Comparison of ENCODE assay signal across 16 cellular contexts in the genomic region with DNA sequence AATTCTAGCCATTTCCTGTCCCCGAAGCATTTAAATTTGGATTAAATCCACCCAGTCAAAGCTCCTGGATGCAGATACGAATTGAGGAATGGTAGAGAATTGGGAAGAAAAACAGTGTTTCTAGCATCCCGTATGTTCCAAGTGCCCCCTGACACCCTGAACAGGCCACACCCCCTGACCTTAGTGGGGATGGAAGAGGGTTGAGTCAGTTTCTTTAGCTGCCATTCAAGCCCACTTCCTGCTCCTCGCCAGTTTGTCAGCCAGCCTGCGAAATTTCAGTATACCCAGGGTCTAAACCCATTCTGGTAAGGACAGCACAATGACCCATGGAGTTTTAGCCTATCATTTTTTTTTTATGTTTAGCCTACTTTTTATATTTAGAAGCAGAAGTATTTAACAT.
DNase-seq lines count a peak whose midpoint lies in the region; ATAC-seq and TF ChIP-seq lines count a peak whose summit lies in the region.
"Had no signal": no experiment of that assay in that cellular context is flagged by ENCODE, and none has a peak within 500 bp of the region (broad histone marks: within the 10 kb centered on the region; RNA-seq: fewer than 3 reads in every experiment).

No MANE protein-coding gene starts in this region.

- no peak overlapping the region for H2BK5ac ChIP-seq in IMR-90 (ENCODE audit: low read depth, low read length, poor library complexity, severe bottlenecking)

- in situ Hi-C loops in IMR-90 (cut with MboI; ENCODE audit: low sequenced_read_pairs) (no loop called here), GM13977 (cut with MboI; ENCODE audit: low pct_unique_long_range_greater_than_20kb, low sequenced_read_pairs, unreplicated experiment) (no loop called here)

- DNase-seq in A172 (ENCODE audit: low spot score) (peak; percentile 19), IMR-90 (no peak), dermis blood vessel endothelial cell (peak; percentile 8), lung (ENCODE audit: low spot score) (peak; percentile 16), GM13977 (ENCODE audit: low spot score) (no peak), hypothalamus (lab: John Stamatoyannopoulos, UW) (no peak), NCI-H187 treated with DMSO at 0.1 percent for 48 hours (lab: John Stamatoyannopoulos, UW) (no peak), DMS 273 treated with DMSO at 0.1 percent for 48 hours (lab: John Stamatoyannopoulos, UW) (no peak)
- DNase-seq: 8988T; CD4-positive, CD25-positive, alpha-beta regulatory T cell; COR-L47; NCI-H1105; NCI-H510A; NCI-H748 treated with DMSO at 0.1 percent for 48 hours had no signal

- H3K4me1 ChIP-seq in IMR-90 (ENCODE audit: control insufficient read depth, insufficient read depth, low read length), result peaks cover 9% of the 10 kb centered on the region
- no peaks in the 10 kb centered on the region for H3K4me1 ChIP-seq in lung (ENCODE audit: control insufficient read depth in 2 of 2, insufficient read depth in 2 of 2, low read length in 2 of 2)
- H3K4me1 ChIP-seq: HAP-1 had no signal

- no peak overlapping the region for H3K4me3 ChIP-seq in IMR-90 (ENCODE audit: insufficient read depth, low read depth, low read length)
- no peak overlapping the region for H3K4me3 ChIP-seq in lung
- H3K4me3 ChIP-seq: GM12878, HAP-1 had no signal

- no peak for TF ChIP-seq CTCF in IMR-90 (conservative IDR thresholded peaks at IDR 0.05; ENCODE audit: low read depth, low read length)
- TF ChIP-seq CTCF in lung (IDR thresholded peaks at IDR 0.05; ENCODE audit: control extremely low read depth, extremely low read depth), result no peak
- no peak for TF ChIP-seq CTCF in GM13977 (IDR thresholded peaks at IDR 0.05; ENCODE audit: extremely low read depth, insufficient read depth, missing control alignments)

- TF ChIP-seq POLR2A in IMR-90 (IDR thresholded peaks at IDR 0.05; ENCODE audit: low read depth, low read length), result no peak

- H2AFZ ChIP-seq in IMR-90 (replicated peaks; ENCODE audit: low read length, poor library complexity), result no peak overlapping the region

- BruUV-seq in IMR-90 (replicated peaks; lab: Mats Ljungman, UMichigan), result no TSS peak

- no peaks in the 10 kb centered on the region for H3K79me1 ChIP-seq in IMR-90 (ENCODE audit: low read depth in 1 of 2, low read length in 2 of 2)

- H3K36me3 ChIP-seq in IMR-90 (ENCODE audit: control insufficient read depth, insufficient read depth, low read length) (no peaks in the 10 kb centered on the region), lung (ENCODE audit: control insufficient read depth in 2 of 2, insufficient read depth in 2 of 2, low read length in 2 of 2) (no peaks in the 10 kb centered on the region)
- H3K36me3 ChIP-seq: HAP-1 had no signal

- ATAC-seq in IMR-90 (ENCODE audit: low read depth), result no peak
- no peak for ATAC-seq in lung (ENCODE audit: insufficient read depth, low FRiP score)
- ATAC-seq: GM12878 had no signal

- H3K4me2 ChIP-seq in IMR-90 (ENCODE audit: low read depth, low read length), result no peak overlapping the region

- no CpG with 5 or more reads among the region's 5 CpGs for WGBS in IMR-90 (ENCODE audit: extremely low coverage in 2 of 2, insufficient read length in 1 of 2), 2 experiments
- 79 to 94% methylated on average over 5 of the region's 5 CpGs for WGBS in lung, 2 donors

- no peak overlapping the region for H2AK9ac ChIP-seq in IMR-90 (replicated peaks; ENCODE audit: low read depth, low read length, poor library complexity)

- POLR2A ChIA-PET in IMR-90 (lab: Charles Lee; ENCODE audit: unreplicated experiment), result no interaction called here

- dilution Hi-C loops in IMR-90 (cut with HindIII; ENCODE audit: low sequenced_read_pairs, unreplicated experiment), result no loop called here

- H2BK120ac ChIP-seq in IMR-90 (ENCODE audit: low read depth, low read length), result peak overlapping the region; percentile 90; the same call in 1 of the 2 replicates

- H4K20me1 ChIP-seq in IMR-90 (ENCODE audit: insufficient read depth, low read length), result no peaks in the 10 kb centered on the region; the same call in 1 of the 2 replicates

- intact Hi-C loops in IMR-90 (cut with micrococcal nuclease), result no loop called here

- CTCF ChIA-PET in IMR-90 (lab: Yijun Ruan, JAX), result interaction anchor here (1.2 kb wide), 1 partner anchor 98 kb away, joined by 3 read pairs; no protein-coding TSS in a partner anchor

- H3K23ac ChIP-seq in IMR-90 (ENCODE audit: low read depth, low read length), result no peak overlapping the region

- peak overlapping the region; percentile 56; the same call in 1 of the 2 replicates for H2AK5ac ChIP-seq in IMR-90 (ENCODE audit: low read depth, low read length)

- H3K9me3 ChIP-seq in IMR-90 (ENCODE audit: control insufficient read depth, insufficient read depth, low read length) (no peaks in the 10 kb centered on the region), lung (ENCODE audit: control insufficient read depth in 2 of 2, insufficient read depth in 1 of 2, low read length in 1 of 2) (no peaks in the 10 kb centered on the region)
- H3K9me3 ChIP-seq: HAP-1 had no signal

- 0 out of 3 replicates have a peak overlapping the region, but pooled peaks have one; percentile 44 for H2BK15ac ChIP-seq in IMR-90 (ENCODE audit: low read depth, low read length)

- H2BK20ac ChIP-seq in IMR-90 (ENCODE audit: low read depth, low read length), result peak overlapping the region; percentile 93

- H4K5ac ChIP-seq in IMR-90 (ENCODE audit: low read depth, low read length), result no peak overlapping the region

- no peak overlapping the region for H3K18ac ChIP-seq in IMR-90 (ENCODE audit: low read depth, low read length)

- no peak overlapping the region for H4K91ac ChIP-seq in IMR-90 (ENCODE audit: insufficient read depth, low read depth, low read length)

- no peak overlapping the region for H3K56ac ChIP-seq in IMR-90 (ENCODE audit: extremely low read depth, insufficient read depth, low read length)

- 0 out of 4 replicates have a peak overlapping the region, but pooled peaks of 1 of the 2 experiments have one; percentile 12 for H4K8ac ChIP-seq in IMR-90 (ENCODE audit: low read depth in 2 of 2, low read length in 2 of 2)

- H3K14ac ChIP-seq in IMR-90 (replicated peaks; ENCODE audit: low read depth, low read length), result no peak overlapping the region

- H3K9me1 ChIP-seq in IMR-90 (ENCODE audit: insufficient read depth, low read length), result peaks cover 17% of the 10 kb centered on the region

- H3K27me3 ChIP-seq in IMR-90 (ENCODE audit: control insufficient read depth, insufficient read depth, low read length), result peaks cover 2% of the 10 kb centered on the region; the same call in 1 of the 2 replicates
- H3K27me3 ChIP-seq in lung (ENCODE audit: control insufficient read depth, insufficient read depth), result no peaks in the 10 kb centered on the region

- no peak overlapping the region for H3K9ac ChIP-seq in IMR-90 (ENCODE audit: low read depth, low read length)

- H3K27ac ChIP-seq in IMR-90 (ENCODE audit: insufficient read depth, low read length) (no peak overlapping the region), lung (ENCODE audit: low read depth in 1 of 2, low read length in 1 of 2) (no peak overlapping the region)

- H3K4ac ChIP-seq in IMR-90 (ENCODE audit: low read depth, low read length), result peak overlapping the region; percentile 86; the same call in 1 of the 2 replicates

- no peak for TF ChIP-seq RAD21 in IMR-90 (IDR thresholded peaks at IDR 0.05; ENCODE audit: low read length)

TF ChIP-seq in IMR-90, 13 proteins besides CTCF, POLR2A, EP300 and RAD21:
- TF ChIP-seq CEBPB (IDR thresholded peaks at IDR 0.05; ENCODE audit: low read depth, low read length), result no peak
- TF ChIP-seq, protein P1, sequence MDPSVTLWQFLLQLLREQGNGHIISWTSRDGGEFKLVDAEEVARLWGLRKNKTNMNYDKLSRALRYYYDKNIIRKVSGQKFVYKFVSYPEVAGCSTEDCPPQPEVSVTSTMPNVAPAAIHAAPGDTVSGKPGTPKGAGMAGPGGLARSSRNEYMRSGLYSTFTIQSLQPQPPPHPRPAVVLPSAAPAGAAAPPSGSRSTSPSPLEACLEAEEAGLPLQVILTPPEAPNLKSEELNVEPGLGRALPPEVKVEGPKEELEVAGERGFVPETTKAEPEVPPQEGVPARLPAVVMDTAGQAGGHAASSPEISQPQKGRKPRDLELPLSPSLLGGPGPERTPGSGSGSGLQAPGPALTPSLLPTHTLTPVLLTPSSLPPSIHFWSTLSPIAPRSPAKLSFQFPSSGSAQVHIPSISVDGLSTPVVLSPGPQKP (IDR thresholded peaks at IDR 0.05; ENCODE audit: borderline replicate concordance, low read depth, low read length), result no peak
- TF ChIP-seq RFX5 (IDR thresholded peaks at IDR 0.05; ENCODE audit: low read depth, low read length), result no peak
- no peak for TF ChIP-seq MAFK (IDR thresholded peaks at IDR 0.05; ENCODE audit: low read depth, low read length)
- TF ChIP-seq MXI1 (IDR thresholded peaks at IDR 0.05; ENCODE audit: borderline replicate concordance, low read depth, low read length), result no peak
- no peak for TF ChIP-seq FOS (IDR thresholded peaks at IDR 0.05; ENCODE audit: low read depth, low read length)
- no peak for TF ChIP-seq MAZ (IDR thresholded peaks at IDR 0.05; ENCODE audit: borderline replicate concordance, low read depth, low read length)

Comparison
In these comparisons a context has a peak if more than half of its experiments do, and no peak if none do; other contexts are left out.
1. DNase-seq: peak in A172 (single experiment), dermis blood vessel endothelial cell (single experiment) and lung (single experiment); none in IMR-90 (single experiment), GM13977 (single experiment), hypothalamus (0 of 51), NCI-H187 treated with DMSO at 0.1 percent for 48 hours (single experiment) and DMS 273 treated with DMSO at 0.1 percent for 48 hours (single experiment).